ENCODE assay signal across 1 cellular context in genomic region chr1:227775841-227776240, GRCh38.
TF ChIP-seq lines count a peak whose summit lies in the region.

No MANE protein-coding gene starts in this region.

TF ChIP-seq in IMR-90, 13 proteins besides CTCF, POLR2A, EP300 and RAD21:
- TF ChIP-seq CHD1 (IDR thresholded peaks at IDR 0.05; ENCODE audit: low read depth, low read length) (no peak), MAZ (IDR thresholded peaks at IDR 0.05; ENCODE audit: borderline replicate concordance, low read depth, low read length) (no peak), NFE2L2 (IDR thresholded peaks at IDR 0.05; ENCODE audit: low read depth, low read length) (no peak), RCOR1 (IDR thresholded peaks at IDR 0.05; ENCODE audit: insufficient replicate concordance, low read length) (no peak), FOS (IDR thresholded peaks at IDR 0.05; ENCODE audit: low read depth, low read length) (no peak), CEBPB (IDR thresholded peaks at IDR 0.05; ENCODE audit: low read depth, low read length) (no peak), MXI1 (IDR thresholded peaks at IDR 0.05; ENCODE audit: borderline replicate concordance, low read depth, low read length) (no peak), ELK1 (IDR thresholded peaks at IDR 0.05; ENCODE audit: borderline replicate concordance, low read depth, low read length) (no peak), RFX5 (IDR thresholded peaks at IDR 0.05; ENCODE audit: low read depth, low read length) (no peak), BHLHE40 (IDR thresholded peaks at IDR 0.05; ENCODE audit: low read depth, low read length) (no peak), USF2 (IDR thresholded peaks at IDR 0.05; ENCODE audit: low read depth, low read length) (no peak), MAFK (IDR thresholded peaks at IDR 0.05; ENCODE audit: low read depth, low read length) (no peak), SMC3 (IDR thresholded peaks at IDR 0.05; ENCODE audit: low read depth, low read length) (no peak)
